ENCODE assay signal across 1 cellular context in genomic region chr6:117906905-117907599, GRCh38.
A peak's percentile ranks its signal among the peaks of the same experiment; 100 is the strongest.
TF ChIP-seq lines count a peak whose summit lies in the region.

Gene SLC35F1 (plus strand): TSS chr6:117907264.

TF ChIP-seq in WTC11, 78 proteins besides CTCF, POLR2A, EP300 and RAD21 (continues in another document):
- TF ChIP-seq, protein P1, sequence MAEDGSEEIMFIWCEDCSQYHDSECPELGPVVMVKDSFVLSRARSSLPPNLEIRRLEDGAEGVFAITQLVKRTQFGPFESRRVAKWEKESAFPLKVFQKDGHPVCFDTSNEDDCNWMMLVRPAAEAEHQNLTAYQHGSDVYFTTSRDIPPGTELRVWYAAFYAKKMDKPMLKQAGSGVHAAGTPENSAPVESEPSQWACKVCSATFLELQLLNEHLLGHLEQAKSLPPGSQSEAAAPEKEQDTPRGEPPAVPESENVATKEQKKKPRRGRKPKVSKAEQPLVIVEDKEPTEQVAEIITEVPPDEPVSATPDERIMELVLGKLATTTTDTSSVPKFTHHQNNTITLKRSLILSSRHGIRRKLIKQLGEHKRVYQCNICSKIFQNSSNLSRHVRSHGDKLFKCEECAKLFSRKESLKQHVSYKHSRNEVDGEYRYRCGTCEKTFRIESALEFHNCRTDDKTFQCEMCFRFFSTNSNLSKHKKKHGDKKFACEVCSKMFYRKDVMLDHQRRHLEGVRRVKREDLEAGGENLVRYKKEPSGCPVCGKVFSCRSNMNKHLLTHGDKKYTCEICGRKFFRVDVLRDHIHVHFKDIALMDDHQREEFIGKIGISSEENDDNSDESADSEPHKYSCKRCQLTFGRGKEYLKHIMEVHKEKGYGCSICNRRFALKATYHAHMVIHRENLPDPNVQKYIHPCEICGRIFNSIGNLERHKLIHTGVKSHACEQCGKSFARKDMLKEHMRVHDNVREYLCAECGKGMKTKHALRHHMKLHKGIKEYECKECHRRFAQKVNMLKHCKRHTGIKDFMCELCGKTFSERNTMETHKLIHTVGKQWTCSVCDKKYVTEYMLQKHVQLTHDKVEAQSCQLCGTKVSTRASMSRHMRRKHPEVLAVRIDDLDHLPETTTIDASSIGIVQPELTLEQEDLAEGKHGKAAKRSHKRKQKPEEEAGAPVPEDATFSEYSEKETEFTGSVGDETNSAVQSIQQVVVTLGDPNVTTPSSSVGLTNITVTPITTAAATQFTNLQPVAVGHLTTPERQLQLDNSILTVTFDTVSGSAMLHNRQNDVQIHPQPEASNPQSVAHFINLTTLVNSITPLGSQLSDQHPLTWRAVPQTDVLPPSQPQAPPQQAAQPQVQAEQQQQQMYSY (CRISPR knock-in tag; IDR thresholded peaks at IDR 0.05) = no peak
- TF ChIP-seq, protein P2, sequence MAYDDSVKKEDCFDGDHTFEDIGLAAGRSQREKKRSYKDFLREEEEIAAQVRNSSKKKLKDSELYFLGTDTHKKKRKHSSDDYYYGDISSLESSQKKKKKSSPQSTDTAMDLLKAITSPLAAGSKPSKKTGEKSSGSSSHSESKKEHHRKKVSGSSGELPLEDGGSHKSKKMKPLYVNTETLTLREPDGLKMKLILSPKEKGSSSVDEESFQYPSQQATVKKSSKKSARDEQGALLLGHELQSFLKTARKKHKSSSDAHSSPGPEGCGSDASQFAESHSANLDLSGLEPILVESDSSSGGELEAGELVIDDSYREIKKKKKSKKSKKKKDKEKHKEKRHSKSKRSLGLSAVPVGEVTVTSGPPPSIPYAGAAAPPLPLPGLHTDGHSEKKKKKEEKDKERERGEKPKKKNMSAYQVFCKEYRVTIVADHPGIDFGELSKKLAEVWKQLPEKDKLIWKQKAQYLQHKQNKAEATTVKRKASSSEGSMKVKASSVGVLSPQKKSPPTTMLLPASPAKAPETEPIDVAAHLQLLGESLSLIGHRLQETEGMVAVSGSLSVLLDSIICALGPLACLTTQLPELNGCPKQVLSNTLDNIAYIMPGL (CRISPR knock-in tag; IDR thresholded peaks at IDR 0.05) = peak; percentile 67; the same call in 1 of the 2 replicates
- TF ChIP-seq NFE2L1 (CRISPR knock-in tag; IDR thresholded peaks at IDR 0.05) (no peak; the same call in 1 of the 2 replicates), ZNF138 (CRISPR knock-in tag; conservative IDR thresholded peaks at IDR 0.05) (no peak), MLX (CRISPR knock-in tag; IDR thresholded peaks at IDR 0.05) (no peak), E2F5 (CRISPR knock-in tag; IDR thresholded peaks at IDR 0.05) (no peak), MYBL2 (CRISPR knock-in tag; IDR thresholded peaks at IDR 0.05) (0 out of 2 replicates have a peak, but pooled peaks have one; percentile 45), ZNF121 (CRISPR knock-in tag; IDR thresholded peaks at IDR 0.05) (peak; percentile 77), ZNF532 (CRISPR knock-in tag; IDR thresholded peaks at IDR 0.05; ENCODE audit: borderline replicate concordance) (no peak), MAX (CRISPR knock-in tag; IDR thresholded peaks at IDR 0.05) (no peak), CREM (CRISPR knock-in tag; IDR thresholded peaks at IDR 0.05) (0 out of 2 replicates have a peak, but pooled peaks have one; percentile 26), ATF1 (CRISPR knock-in tag; IDR thresholded peaks at IDR 0.05) (0 out of 2 replicates have a peak, but pooled peaks have one; percentile 6), NR2C2 (CRISPR knock-in tag; IDR thresholded peaks at IDR 0.05) (no peak), ETV6 (CRISPR knock-in tag; IDR thresholded peaks at IDR 0.05) (peak; percentile 23; the same call in 1 of the 2 replicates), ZNF396 (CRISPR knock-in tag; IDR thresholded peaks at IDR 0.05; ENCODE audit: borderline replicate concordance) (no peak), IRF2 (CRISPR knock-in tag; IDR thresholded peaks at IDR 0.05; ENCODE audit: borderline replicate concordance, low read depth) (no peak), FOXP1 (CRISPR knock-in tag; IDR thresholded peaks at IDR 0.05; ENCODE audit: borderline replicate concordance) (0 out of 2 replicates have a peak, but pooled peaks have one; percentile 12), KAT7 (CRISPR knock-in tag; IDR thresholded peaks at IDR 0.05; ENCODE audit: borderline replicate concordance) (peak; percentile 36; the same call in 1 of the 2 replicates), SP1 (CRISPR knock-in tag; conservative IDR thresholded peaks at IDR 0.05) (0 out of 2 replicates have a peak, but pooled peaks have one; percentile 36), TP53 (CRISPR knock-in tag; IDR thresholded peaks at IDR 0.05) (no peak), SOX15 (CRISPR knock-in tag; IDR thresholded peaks at IDR 0.05) (no peak), ZBTB21 (CRISPR knock-in tag; IDR thresholded peaks at IDR 0.05; ENCODE audit: borderline replicate concordance) (no peak; the same call in 1 of the 2 replicates), TEAD1 (CRISPR knock-in tag; IDR thresholded peaks at IDR 0.05) (no peak), JAZF1 (CRISPR knock-in tag; IDR thresholded peaks at IDR 0.05) (no peak), NFATC4 (CRISPR knock-in tag; IDR thresholded peaks at IDR 0.05) (no peak)
- TF ChIP-seq, protein P3, sequence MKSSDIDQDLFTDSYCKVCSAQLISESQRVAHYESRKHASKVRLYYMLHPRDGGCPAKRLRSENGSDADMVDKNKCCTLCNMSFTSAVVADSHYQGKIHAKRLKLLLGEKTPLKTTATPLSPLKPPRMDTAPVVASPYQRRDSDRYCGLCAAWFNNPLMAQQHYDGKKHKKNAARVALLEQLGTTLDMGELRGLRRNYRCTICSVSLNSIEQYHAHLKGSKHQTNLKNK (CRISPR knock-in tag; IDR thresholded peaks at IDR 0.05) = no peak
- TF ChIP-seq, protein P4, sequence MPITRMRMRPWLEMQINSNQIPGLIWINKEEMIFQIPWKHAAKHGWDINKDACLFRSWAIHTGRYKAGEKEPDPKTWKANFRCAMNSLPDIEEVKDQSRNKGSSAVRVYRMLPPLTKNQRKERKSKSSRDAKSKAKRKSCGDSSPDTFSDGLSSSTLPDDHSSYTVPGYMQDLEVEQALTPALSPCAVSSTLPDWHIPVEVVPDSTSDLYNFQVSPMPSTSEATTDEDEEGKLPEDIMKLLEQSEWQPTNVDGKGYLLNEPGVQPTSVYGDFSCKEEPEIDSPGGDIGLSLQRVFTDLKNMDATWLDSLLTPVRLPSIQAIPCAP (CRISPR knock-in tag; IDR thresholded peaks at IDR 0.05) = no peak
- TF ChIP-seq, protein P5, sequence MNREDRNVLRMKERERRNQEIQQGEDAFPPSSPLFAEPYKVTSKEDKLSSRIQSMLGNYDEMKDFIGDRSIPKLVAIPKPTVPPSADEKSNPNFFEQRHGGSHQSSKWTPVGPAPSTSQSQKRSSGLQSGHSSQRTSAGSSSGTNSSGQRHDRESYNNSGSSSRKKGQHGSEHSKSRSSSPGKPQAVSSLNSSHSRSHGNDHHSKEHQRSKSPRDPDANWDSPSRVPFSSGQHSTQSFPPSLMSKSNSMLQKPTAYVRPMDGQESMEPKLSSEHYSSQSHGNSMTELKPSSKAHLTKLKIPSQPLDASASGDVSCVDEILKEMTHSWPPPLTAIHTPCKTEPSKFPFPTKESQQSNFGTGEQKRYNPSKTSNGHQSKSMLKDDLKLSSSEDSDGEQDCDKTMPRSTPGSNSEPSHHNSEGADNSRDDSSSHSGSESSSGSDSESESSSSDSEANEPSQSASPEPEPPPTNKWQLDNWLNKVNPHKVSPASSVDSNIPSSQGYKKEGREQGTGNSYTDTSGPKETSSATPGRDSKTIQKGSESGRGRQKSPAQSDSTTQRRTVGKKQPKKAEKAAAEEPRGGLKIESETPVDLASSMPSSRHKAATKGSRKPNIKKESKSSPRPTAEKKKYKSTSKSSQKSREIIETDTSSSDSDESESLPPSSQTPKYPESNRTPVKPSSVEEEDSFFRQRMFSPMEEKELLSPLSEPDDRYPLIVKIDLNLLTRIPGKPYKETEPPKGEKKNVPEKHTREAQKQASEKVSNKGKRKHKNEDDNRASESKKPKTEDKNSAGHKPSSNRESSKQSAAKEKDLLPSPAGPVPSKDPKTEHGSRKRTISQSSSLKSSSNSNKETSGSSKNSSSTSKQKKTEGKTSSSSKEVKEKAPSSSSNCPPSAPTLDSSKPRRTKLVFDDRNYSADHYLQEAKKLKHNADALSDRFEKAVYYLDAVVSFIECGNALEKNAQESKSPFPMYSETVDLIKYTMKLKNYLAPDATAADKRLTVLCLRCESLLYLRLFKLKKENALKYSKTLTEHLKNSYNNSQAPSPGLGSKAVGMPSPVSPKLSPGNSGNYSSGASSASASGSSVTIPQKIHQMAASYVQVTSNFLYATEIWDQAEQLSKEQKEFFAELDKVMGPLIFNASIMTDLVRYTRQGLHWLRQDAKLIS (CRISPR knock-in tag; IDR thresholded peaks at IDR 0.05; ENCODE audit: borderline replicate concordance) = no peak
- TF ChIP-seq, protein P6, sequence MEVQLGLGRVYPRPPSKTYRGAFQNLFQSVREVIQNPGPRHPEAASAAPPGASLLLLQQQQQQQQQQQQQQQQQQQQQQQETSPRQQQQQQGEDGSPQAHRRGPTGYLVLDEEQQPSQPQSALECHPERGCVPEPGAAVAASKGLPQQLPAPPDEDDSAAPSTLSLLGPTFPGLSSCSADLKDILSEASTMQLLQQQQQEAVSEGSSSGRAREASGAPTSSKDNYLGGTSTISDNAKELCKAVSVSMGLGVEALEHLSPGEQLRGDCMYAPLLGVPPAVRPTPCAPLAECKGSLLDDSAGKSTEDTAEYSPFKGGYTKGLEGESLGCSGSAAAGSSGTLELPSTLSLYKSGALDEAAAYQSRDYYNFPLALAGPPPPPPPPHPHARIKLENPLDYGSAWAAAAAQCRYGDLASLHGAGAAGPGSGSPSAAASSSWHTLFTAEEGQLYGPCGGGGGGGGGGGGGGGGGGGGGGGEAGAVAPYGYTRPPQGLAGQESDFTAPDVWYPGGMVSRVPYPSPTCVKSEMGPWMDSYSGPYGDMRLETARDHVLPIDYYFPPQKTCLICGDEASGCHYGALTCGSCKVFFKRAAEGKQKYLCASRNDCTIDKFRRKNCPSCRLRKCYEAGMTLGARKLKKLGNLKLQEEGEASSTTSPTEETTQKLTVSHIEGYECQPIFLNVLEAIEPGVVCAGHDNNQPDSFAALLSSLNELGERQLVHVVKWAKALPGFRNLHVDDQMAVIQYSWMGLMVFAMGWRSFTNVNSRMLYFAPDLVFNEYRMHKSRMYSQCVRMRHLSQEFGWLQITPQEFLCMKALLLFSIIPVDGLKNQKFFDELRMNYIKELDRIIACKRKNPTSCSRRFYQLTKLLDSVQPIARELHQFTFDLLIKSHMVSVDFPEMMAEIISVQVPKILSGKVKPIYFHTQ (CRISPR knock-in tag; IDR thresholded peaks at IDR 0.05) = no peak
- TF ChIP-seq, protein P7, sequence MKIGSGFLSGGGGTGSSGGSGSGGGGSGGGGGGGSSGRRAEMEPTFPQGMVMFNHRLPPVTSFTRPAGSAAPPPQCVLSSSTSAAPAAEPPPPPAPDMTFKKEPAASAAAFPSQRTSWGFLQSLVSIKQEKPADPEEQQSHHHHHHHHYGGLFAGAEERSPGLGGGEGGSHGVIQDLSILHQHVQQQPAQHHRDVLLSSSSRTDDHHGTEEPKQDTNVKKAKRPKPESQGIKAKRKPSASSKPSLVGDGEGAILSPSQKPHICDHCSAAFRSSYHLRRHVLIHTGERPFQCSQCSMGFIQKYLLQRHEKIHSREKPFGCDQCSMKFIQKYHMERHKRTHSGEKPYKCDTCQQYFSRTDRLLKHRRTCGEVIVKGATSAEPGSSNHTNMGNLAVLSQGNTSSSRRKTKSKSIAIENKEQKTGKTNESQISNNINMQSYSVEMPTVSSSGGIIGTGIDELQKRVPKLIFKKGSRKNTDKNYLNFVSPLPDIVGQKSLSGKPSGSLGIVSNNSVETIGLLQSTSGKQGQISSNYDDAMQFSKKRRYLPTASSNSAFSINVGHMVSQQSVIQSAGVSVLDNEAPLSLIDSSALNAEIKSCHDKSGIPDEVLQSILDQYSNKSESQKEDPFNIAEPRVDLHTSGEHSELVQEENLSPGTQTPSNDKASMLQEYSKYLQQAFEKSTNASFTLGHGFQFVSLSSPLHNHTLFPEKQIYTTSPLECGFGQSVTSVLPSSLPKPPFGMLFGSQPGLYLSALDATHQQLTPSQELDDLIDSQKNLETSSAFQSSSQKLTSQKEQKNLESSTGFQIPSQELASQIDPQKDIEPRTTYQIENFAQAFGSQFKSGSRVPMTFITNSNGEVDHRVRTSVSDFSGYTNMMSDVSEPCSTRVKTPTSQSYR (CRISPR knock-in tag; IDR thresholded peaks at IDR 0.05) = no peak
